In genomic region chr17:57817299-57817698, GRCh38 we compare ENCODE assay signal across 1 cellular context.
TF ChIP-seq lines count a peak whose summit lies in the region.

No MANE protein-coding gene starts in this region.

TF ChIP-seq in GM23338, 12 proteins besides CTCF, POLR2A, EP300 and RAD21 (continued from another document):
- TF ChIP-seq ZNF462 (CRISPR knock-in tag; IDR thresholded peaks at IDR 0.05) = no peak
TF ChIP-seq in GM23338: peak in this region for 1.
